ENCODE assay signal across 15 cellular contexts in genomic region chr6:300494-301198, GRCh38. TPM values are rescaled to one million over a fixed set of nuclear protein-coding genes. Genes with fewer than 3 reads are reported as not detected.
DNase-seq lines count a peak whose midpoint lies in the region; ATAC-seq and TF ChIP-seq lines count a peak whose summit lies in the region.
"Had no signal": no experiment of that assay in that cellular context is flagged by ENCODE, and none has a peak within 500 bp of the region (broad histone marks: within the 10 kb centered on the region; RNA-seq: fewer than 3 reads in every experiment).

No MANE protein-coding gene starts in this region.

- no peaks in the 10 kb centered on the region for H3K79me2 ChIP-seq in trophoblast cell (ENCODE audit: control insufficient read depth, insufficient read depth, low read length, poor library complexity)

- WGBS in trophoblast cell (ENCODE audit: extremely low coverage, insufficient coverage, insufficient read length) = no CpG with 5 or more reads among the region's 10 CpGs
- 92 to 94% methylated on average over 5 to 10 of the region's 10 CpGs for WGBS in transverse colon (ENCODE audit: low coverage in 1 of 2), 2 donors

- H4K8ac ChIP-seq in trophoblast cell (ENCODE audit: low read depth, low read length) = no peak overlapping the region

- no peaks in the 10 kb centered on the region for H4K20me1 ChIP-seq in BLaER1

- peaks cover 23% of the 10 kb centered on the region for H3K4me1 Mint-ChIP-seq in activated CD8-positive, alpha-beta memory T cell treated with anti-CD3 and anti-CD28 coated beads, Interleukin-2, amount 10 ng/mL, durations not matched to agents 7 days and 5 days

- H3K27me3 Mint-ChIP-seq in activated CD8-positive, alpha-beta memory T cell treated with anti-CD3 and anti-CD28 coated beads, Interleukin-2, amount 10 ng/mL, durations not matched to agents 7 days and 5 days = no peaks in the 10 kb centered on the region
- H3K27me3 Mint-ChIP-seq: CD8-positive, alpha-beta memory T cell; IgD-negative memory B cell had no signal

- intact Hi-C loops in transverse colon (cut with DNase I; ENCODE audit: low total_unique reads) = no loop called here

- H2AFZ ChIP-seq in trophoblast cell (ENCODE audit: insufficient read depth, low read length, poor library complexity) = no peak overlapping the region
- H2AFZ ChIP-seq: GM23248 had no signal

- H3K36me3 ChIP-seq in BLaER1 (peaks cover 30% of the 10 kb centered on the region), trophoblast cell (ENCODE audit: control insufficient read depth in 1 of 2, insufficient read depth in 2 of 2, low read length in 2 of 2) (peaks cover 0 to 2% of the 10 kb centered on the region in 2 experiments), transverse colon (no peaks in the 10 kb centered on the region)
- H3K36me3 ChIP-seq: BE2C had no signal

- H4K12ac ChIP-seq in trophoblast cell (ENCODE audit: low read depth, low read length) = no peak overlapping the region

- in situ Hi-C loops in transverse colon (cut with MboI; ENCODE audit: low pct_ligation_motif_present in 1 of 4, low pct_unique_long_range_greater_than_20kb in 1 of 4, low sequenced_read_pairs in 3 of 4) = no loop called here

- H3K4me3 ChIP-seq in BLaER1 = no peak overlapping the region
- H3K4me3 ChIP-seq in trophoblast cell (ENCODE audit: low read depth, low read length) = peak overlapping the region; percentile 6
- H3K4me3 ChIP-seq in transverse colon = no peak overlapping the region
- H3K4me3 ChIP-seq: GM23248 had no signal

- H3K14ac ChIP-seq in trophoblast cell (ENCODE audit: low read length) = no peak overlapping the region

- H3K4ac ChIP-seq in trophoblast cell (ENCODE audit: low read depth, low read length) = no peak overlapping the region

- peak; percentile 46 for ATAC-seq in esophagus mucosa
- no peak for ATAC-seq in activated CD8-positive, alpha-beta memory T cell treated with anti-CD3 and anti-CD28 coated beads, Interleukin-2, amount 10 ng/mL, durations not matched to agents 7 days and 5 days
- ATAC-seq in HG03354 (IDR thresholded peaks at IDR 0.05; ENCODE audit: poor library complexity, severe bottlenecking, unreplicated experiment) = no peak
- ATAC-seq: HCT116 had no signal

- H3K79me1 ChIP-seq in trophoblast cell (ENCODE audit: low read length) = no peaks in the 10 kb centered on the region

- no peak for TF ChIP-seq EP300 in transverse colon (IDR thresholded peaks at IDR 0.05; ENCODE audit: low read depth)

- H3K4me2 ChIP-seq in BLaER1 (0 out of 2 replicates have a peak overlapping the region, but pooled peaks have one; percentile 0), trophoblast cell (ENCODE audit: low read length) (no peak overlapping the region)

- no peak for TF ChIP-seq CTCF in transverse colon (IDR thresholded peaks at IDR 0.05)

- H3K27me3 ChIP-seq in BLaER1 (no peaks in the 10 kb centered on the region), trophoblast cell (ENCODE audit: insufficient read depth, low read length) (no peaks in the 10 kb centered on the region), transverse colon (no peaks in the 10 kb centered on the region)
- H3K27me3 ChIP-seq: BE2C had no signal

- no peak overlapping the region for H2BK5ac ChIP-seq in trophoblast cell (ENCODE audit: low read depth, low read length, poor library complexity)

- H3K9ac ChIP-seq in BLaER1 (no peak overlapping the region), trophoblast cell (ENCODE audit: low read length) (peak overlapping the region; percentile 8)
- H3K9ac ChIP-seq: GM23248 had no signal

- H3K4me1 ChIP-seq in BLaER1 = peaks cover 90% of the 10 kb centered on the region
- peaks cover 0 to 6% of the 10 kb centered on the region in 2 experiments for H3K4me1 ChIP-seq in trophoblast cell (ENCODE audit: control insufficient read depth in 1 of 2, insufficient read depth in 2 of 2, low read length in 2 of 2)
- H3K4me1 ChIP-seq in transverse colon = peaks cover 7 to 25% (median 10%) of the 10 kb centered on the region in 4 donors
- H3K4me1 ChIP-seq: BE2C, Caco-2 had no signal

- H4K91ac ChIP-seq in trophoblast cell (ENCODE audit: low read depth, low read length) = no peak overlapping the region

- peaks cover 8% of the 10 kb centered on the region for H3K36me3 Mint-ChIP-seq in activated CD8-positive, alpha-beta memory T cell treated with anti-CD3 and anti-CD28 coated beads, Interleukin-2, amount 10 ng/mL, durations not matched to agents 7 days and 5 days

- H3K27ac Mint-ChIP-seq in activated CD8-positive, alpha-beta memory T cell treated with anti-CD3 and anti-CD28 coated beads, Interleukin-2, amount 10 ng/mL, durations not matched to agents 7 days and 5 days = no peak overlapping the region
- H3K27ac Mint-ChIP-seq: CD8-positive, alpha-beta memory T cell; IgD-negative memory B cell had no signal

- H3K23ac ChIP-seq in trophoblast cell (ENCODE audit: low read length) = no peak overlapping the region

- no peaks in the 10 kb centered on the region for H3K9me3 Mint-ChIP-seq in activated CD8-positive, alpha-beta memory T cell treated with anti-CD3 and anti-CD28 coated beads, Interleukin-2, amount 10 ng/mL, durations not matched to agents 7 days and 5 days (ENCODE audit: low read depth)
- H3K9me3 Mint-ChIP-seq: CD8-positive, alpha-beta memory T cell; IgD-negative memory B cell had no signal

- TF ChIP-seq POLR2A in transverse colon (IDR thresholded peaks at IDR 0.05) = no peak

- no peak overlapping the region for H2BK12ac ChIP-seq in trophoblast cell (ENCODE audit: low read length)

- DNase-seq in D341Med (ENCODE audit: low spot score) (peak; percentile 22), trophoblast cell (no peak), transverse colon (no peak)
- DNase-seq in activated CD8-positive, alpha-beta memory T cell treated with anti-CD3 and anti-CD28 coated beads, Interleukin-2, amount 10 ng/mL, durations not matched to agents 7 days and 5 days = no peak
- DNase-seq: BE2C; Caco-2; CD8-positive, alpha-beta memory T cell; DMS53; GF-D8; GM23248 had no signal

- CTCF ChIA-PET in activated CD8-positive, alpha-beta memory T cell treated with anti-CD3 and anti-CD28 coated beads, Interleukin-2, amount 10 ng/mL, durations not matched to agents 7 days and 5 days (lab: Charles Lee) = no interaction called here

- H3K4me3 Mint-ChIP-seq in activated CD8-positive, alpha-beta memory T cell treated with anti-CD3 and anti-CD28 coated beads, Interleukin-2, amount 10 ng/mL, durations not matched to agents 7 days and 5 days = no peak overlapping the region
- H3K4me3 Mint-ChIP-seq: CD8-positive, alpha-beta memory T cell; IgD-negative memory B cell had no signal

- H3K27ac ChIP-seq in BLaER1 (no peak overlapping the region), trophoblast cell (ENCODE audit: low read depth, low read length) (no peak overlapping the region), transverse colon (no peak overlapping the region)
- H3K27ac ChIP-seq: GM23248 had no signal

- H2AK5ac ChIP-seq in trophoblast cell (ENCODE audit: low read length) = no peak overlapping the region

- no peak overlapping the region for H2BK120ac ChIP-seq in trophoblast cell (ENCODE audit: insufficient read depth, low read length, poor library complexity)

- H3K9me3 ChIP-seq in BLaER1 = peaks cover 20% of the 10 kb centered on the region
- H3K9me3 ChIP-seq in trophoblast cell (ENCODE audit: insufficient read depth, low read depth, low read length) = peaks cover 45% of the 10 kb centered on the region
- H3K9me3 ChIP-seq in transverse colon = no peaks in the 10 kb centered on the region
- H3K9me3 ChIP-seq: BE2C, Caco-2 had no signal

- H3K18ac ChIP-seq in trophoblast cell (ENCODE audit: low read length) = no peak overlapping the region

RNA-seq across cellular contexts. Expression of gene DUSP22, which starts 8.4 kb away (rescaled TPM):
- total RNA-seq in esophagus mucosa (40.1 TPM), transverse colon (100 to 1,000 TPM in 1 of 4 donors, 10 to 100 TPM in 3; 35.4 to 213 (median 49.5) TPM)
- 23.3 and 25.5 TPM in 2 replicates for polyA plus RNA-seq in trophoblast cell (2013)
- total RNA-seq in activated CD8-positive, alpha-beta memory T cell treated with anti-CD3 and anti-CD28 coated beads, Interleukin-2, amount 10 ng/mL, durations not matched to agents 7 days and 5 days = 10 to 100 TPM; 38.1 to 47.8 TPM
